ENCODE assay signal across 10 cellular contexts in the genomic region with DNA sequence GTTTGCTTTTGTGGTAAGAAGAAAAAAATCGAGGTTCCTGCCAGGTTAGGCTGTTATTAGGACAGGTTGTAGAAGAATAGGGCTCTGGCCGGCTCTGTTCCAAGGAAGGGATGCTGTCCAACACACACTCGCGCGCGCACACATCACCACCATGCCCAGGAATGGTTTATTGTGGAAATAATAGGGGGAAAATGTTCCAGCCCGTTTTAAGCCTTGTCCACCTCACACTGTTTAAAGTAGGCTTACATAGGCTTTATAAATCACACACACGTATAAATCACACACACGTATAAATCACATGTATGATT. TPM values are rescaled to one million over a fixed set of nuclear protein-coding genes. Genes with fewer than 3 reads are reported as not detected.
A peak's percentile ranks its signal among the peaks of the same experiment; 100 is the strongest.
DNase-seq lines count a peak whose midpoint lies in the region; ATAC-seq and TF ChIP-seq lines count a peak whose summit lies in the region.
"Had no signal": no experiment of that assay in that cellular context is flagged by ENCODE, and none has a peak within 500 bp of the region (broad histone marks: within the 10 kb centered on the region; RNA-seq: fewer than 3 reads in every experiment).

No MANE protein-coding gene starts in this region.

- ATAC-seq in naive thymus-derived CD4-positive, alpha-beta T cell: no peak

- H3K27ac ChIP-seq in naive thymus-derived CD4-positive, alpha-beta T cell (ENCODE audit: low read depth, low read length): no peak overlapping the region
- H3K27ac ChIP-seq in tibial artery: no peak overlapping the region

- H3K4me1 Mint-ChIP-seq in activated naive CD4-positive, alpha-beta T cell treated with anti-CD3 and anti-CD28 coated beads, Interleukin-2, amount 10 ng/mL, durations not matched to agents 7 days and 5 days: peaks cover 15% of the 10 kb centered on the region
- peaks cover 25% of the 10 kb centered on the region for H3K4me1 Mint-ChIP-seq in chondrocyte (ENCODE audit: low read depth)
- H3K4me1 Mint-ChIP-seq in naive thymus-derived CD4-positive, alpha-beta T cell: peaks cover 13 to 28% (median 18%) of the 10 kb centered on the region in 7 donors

- peak overlapping the region; percentile 3 for H3K4me3 Mint-ChIP-seq in activated naive CD4-positive, alpha-beta T cell treated with anti-CD3 and anti-CD28 coated beads, Interleukin-2, amount 10 ng/mL, durations not matched to agents 7 days and 5 days
- H3K4me3 Mint-ChIP-seq in chondrocyte (ENCODE audit: unreplicated experiment): peak overlapping the region; percentile 64
- H3K4me3 Mint-ChIP-seq in naive thymus-derived CD4-positive, alpha-beta T cell: peak overlapping the region in 9 of 10 donors; percentile 30 to 77 (median 70)

- no peak overlapping the region for H3K4me3 ChIP-seq in naive thymus-derived CD4-positive, alpha-beta T cell (ENCODE audit: low read length)
- peak overlapping the region; percentile 60 to 67 for H3K4me3 ChIP-seq in tibial artery

- intact Hi-C loops in naive thymus-derived CD4-positive, alpha-beta T cell (cut with micrococcal nuclease): loop anchor here (10.0 kb wide), 2 partner anchors 259 to 521 kb away; no protein-coding TSS in a partner anchor
- intact Hi-C loops in tibial artery (cut with DNase I; ENCODE audit: low total_unique reads): loop anchor here (5.0 kb wide), 1 partner anchor 514 kb away; no protein-coding TSS in a partner anchor

- H3K27ac Mint-ChIP-seq in activated naive CD4-positive, alpha-beta T cell treated with anti-CD3 and anti-CD28 coated beads, Interleukin-2, amount 10 ng/mL, durations not matched to agents 7 days and 5 days: no peak overlapping the region
- H3K27ac Mint-ChIP-seq in chondrocyte (ENCODE audit: unreplicated experiment): no peak overlapping the region
- no peak overlapping the region for H3K27ac Mint-ChIP-seq in naive thymus-derived CD4-positive, alpha-beta T cell

- TF ChIP-seq CTCF in chondrocyte (IDR thresholded peaks at IDR 0.05) (no peak), tibial artery (IDR thresholded peaks at IDR 0.05) (no peak)

- peaks cover 53% of the 10 kb centered on the region for H3K27me3 Mint-ChIP-seq in activated naive CD4-positive, alpha-beta T cell treated with anti-CD3 and anti-CD28 coated beads, Interleukin-2, amount 10 ng/mL, durations not matched to agents 7 days and 5 days
- H3K27me3 Mint-ChIP-seq in chondrocyte (ENCODE audit: low read depth): peaks cover 8% of the 10 kb centered on the region
- H3K27me3 Mint-ChIP-seq in naive thymus-derived CD4-positive, alpha-beta T cell: peaks cover 49 to 60% (median 52%) of the 10 kb centered on the region in 5 donors

- POLR2A ChIA-PET in naive thymus-derived CD4-positive, alpha-beta T cell (lab: Charles Lee): no interaction called here

- H3K4me1 ChIP-seq in naive thymus-derived CD4-positive, alpha-beta T cell (ENCODE audit: control insufficient read depth in 2 of 2, insufficient read depth in 2 of 2, low read length in 2 of 2): peaks cover 3 to 7% of the 10 kb centered on the region in 2 donors
- peaks cover 0 to 31% (median 20%) of the 10 kb centered on the region in 4 donors for H3K4me1 ChIP-seq in tibial artery

- no peaks in the 10 kb centered on the region for H3K36me3 ChIP-seq in naive thymus-derived CD4-positive, alpha-beta T cell (ENCODE audit: control insufficient read depth in 2 of 3, insufficient read depth in 3 of 3, low read length in 3 of 3)
- H3K36me3 ChIP-seq in tibial artery: no peaks in the 10 kb centered on the region

- no peaks in the 10 kb centered on the region for H3K9me3 ChIP-seq in naive thymus-derived CD4-positive, alpha-beta T cell (ENCODE audit: control insufficient read depth in 2 of 3, low read length in 3 of 3)
- H3K9me3 ChIP-seq in tibial artery: no peaks in the 10 kb centered on the region

- H3K36me3 Mint-ChIP-seq in activated naive CD4-positive, alpha-beta T cell treated with anti-CD3 and anti-CD28 coated beads, Interleukin-2, amount 10 ng/mL, durations not matched to agents 7 days and 5 days: no peaks in the 10 kb centered on the region
- H3K36me3 Mint-ChIP-seq in chondrocyte (ENCODE audit: low read depth): no peaks in the 10 kb centered on the region
- no peaks in the 10 kb centered on the region for H3K36me3 Mint-ChIP-seq in naive thymus-derived CD4-positive, alpha-beta T cell

- H3K27me3 ChIP-seq in naive thymus-derived CD4-positive, alpha-beta T cell (ENCODE audit: control insufficient read depth in 2 of 2, insufficient read depth in 2 of 2, low read length in 2 of 2): peaks cover 3 to 11% of the 10 kb centered on the region in 2 donors
- no peaks in the 10 kb centered on the region for H3K27me3 ChIP-seq in tibial artery

- H3K9me3 Mint-ChIP-seq in activated naive CD4-positive, alpha-beta T cell treated with anti-CD3 and anti-CD28 coated beads, Interleukin-2, amount 10 ng/mL, durations not matched to agents 7 days and 5 days: no peaks in the 10 kb centered on the region
- H3K9me3 Mint-ChIP-seq in chondrocyte (ENCODE audit: low read depth): no peaks in the 10 kb centered on the region
- H3K9me3 Mint-ChIP-seq in naive thymus-derived CD4-positive, alpha-beta T cell: peaks cover 0 to 2% (median 0%) of the 10 kb centered on the region in 11 donors

- no peak for DNase-seq in activated naive CD4-positive, alpha-beta T cell treated with anti-CD3 and anti-CD28 coated beads, Interleukin-2, amount 10 ng/mL, durations not matched to agents 7 days and 5 days
- DNase-seq in activated naive CD4-positive, alpha-beta T cell treated with Interleukin-2 at 50 U/mL for 16 hours: no peak
- DNase-seq in chondrocyte (ENCODE audit: low spot score) (no peak), tibial artery (no peak), NCI-H774 (lab: John Stamatoyannopoulos, UW) (no peak), AG20443 (ENCODE audit: low spot score) (no peak), NCI-H146 (lab: John Stamatoyannopoulos, UW) (no peak)
- no peak for DNase-seq in naive thymus-derived CD4-positive, alpha-beta T cell
- DNase-seq: AML-193, MV-4-11 had no signal

- CTCF ChIA-PET in activated naive CD4-positive, alpha-beta T cell treated with anti-CD3 and anti-CD28 coated beads, Interleukin-2, amount 10 ng/mL, durations not matched to agents 7 days and 5 days (lab: Charles Lee): interaction anchor here (0.8 to 0.9 kb wide), 2 partner anchors 517 to 550 kb away, joined by 3 read pairs; no protein-coding TSS in a partner anchor
- CTCF ChIA-PET in naive thymus-derived CD4-positive, alpha-beta T cell (lab: Charles Lee): no interaction called here

RNA-seq across cellular contexts. Expression of a gene that starts 1.2 kb away (rescaled TPM):
- 0.62 to 1.2 TPM (median 0.62 TPM) in 3 replicates for total RNA-seq in chondrocyte
- under 1 TPM in 2 of 5 experiments, not detected in 3; 0.08 to 0.11 TPM for total RNA-seq in naive thymus-derived CD4-positive, alpha-beta T cell
- polyA plus RNA-seq in naive thymus-derived CD4-positive, alpha-beta T cell: not detected

Comparison
In these comparisons a context has a peak if more than half of its experiments do, and no peak if none do; other contexts are left out.
1. H3K4me3 Mint-ChIP-seq: peak in every context shown above with its lines; median percentile 70 in naive thymus-derived CD4-positive, alpha-beta T cell; 64 in chondrocyte; 3 in activated naive CD4-positive, alpha-beta T cell treated with anti-CD3 and anti-CD28 coated beads, Interleukin-2, amount 10 ng/mL, durations not matched to agents 7 days and 5 days.